ENCODE assay signal across 8 cellular contexts in the genomic region with DNA sequence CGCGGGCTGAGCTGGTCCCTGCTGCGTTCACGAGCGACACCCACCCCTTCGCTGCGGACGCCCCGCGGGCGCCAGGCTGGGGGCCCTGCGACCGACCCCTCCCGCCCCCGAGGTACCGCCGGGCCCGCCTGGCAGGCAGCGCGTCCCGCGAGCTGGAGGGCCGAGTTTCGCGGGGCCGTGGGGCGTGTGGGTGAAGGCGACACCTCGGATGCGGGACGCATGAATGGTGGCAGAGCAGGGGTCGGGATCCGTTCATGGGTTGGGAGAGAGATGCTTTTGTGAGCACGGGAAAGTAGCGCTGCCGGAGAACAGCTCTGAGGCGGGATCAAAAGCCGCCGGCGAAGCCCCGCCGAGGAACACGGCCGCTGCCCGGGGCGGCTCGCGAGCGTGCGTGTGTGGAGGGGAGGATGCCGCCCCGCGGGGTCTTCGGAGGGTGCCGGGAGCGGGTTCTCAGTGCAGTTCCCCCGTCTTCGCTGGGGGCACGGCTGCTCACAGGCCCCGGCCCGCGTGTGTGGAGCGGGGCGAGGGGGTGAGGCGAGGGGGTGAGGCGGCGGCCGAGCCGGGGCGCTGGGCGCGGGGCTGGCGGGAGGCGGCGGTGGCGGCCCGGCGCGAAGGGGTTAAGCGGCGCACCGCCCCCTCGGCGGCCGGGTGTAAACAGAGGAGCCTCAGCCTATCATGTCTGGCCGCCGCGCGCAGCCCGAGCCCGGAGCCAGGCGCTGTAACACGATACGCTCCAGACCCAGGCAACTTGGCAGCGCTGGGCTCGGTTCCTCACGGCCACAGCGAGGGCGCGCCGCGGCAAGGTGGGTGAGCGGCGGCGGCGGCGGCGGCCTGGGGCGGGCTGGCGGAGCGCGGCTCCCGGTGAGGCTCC.
DNase-seq lines count a peak whose midpoint lies in the region; ATAC-seq and TF ChIP-seq lines count a peak whose summit lies in the region.

No MANE protein-coding gene starts in this region.

- peaks cover 54% of the 10 kb centered on the region for H3K27me3 Mint-ChIP-seq in activated CD4-positive, alpha-beta memory T cell treated with anti-CD3 and anti-CD28 coated beads for 36 hours
- peaks cover 53 to 78% of the 10 kb centered on the region in 2 donors for H3K27me3 Mint-ChIP-seq in effector memory CD8-positive, alpha-beta T cell

- ATAC-seq in GM18508 (IDR thresholded peaks at IDR 0.05; ENCODE audit: insufficient read depth, unreplicated experiment) (peak; percentile 64), HG02885 (IDR thresholded peaks at IDR 0.05; ENCODE audit: poor library complexity, unreplicated experiment) (peak; percentile 71), GM19328 (IDR thresholded peaks at IDR 0.05; ENCODE audit: unreplicated experiment) (no peak)
- ATAC-seq in effector memory CD8-positive, alpha-beta T cell (replicated peaks), result peak; percentile 67

- peaks cover 15% of the 10 kb centered on the region for H3K4me1 Mint-ChIP-seq in activated CD4-positive, alpha-beta memory T cell treated with anti-CD3 and anti-CD28 coated beads for 36 hours (ENCODE audit: low read depth)
- peaks cover 3 to 8% of the 10 kb centered on the region in 2 donors for H3K4me1 Mint-ChIP-seq in effector memory CD8-positive, alpha-beta T cell (ENCODE audit: low read depth in 2 of 2)

- TF ChIP-seq POLR2A in lower leg skin (IDR thresholded peaks at IDR 0.05), result no peak

- peak overlapping the region; percentile 50 for H3K4me3 ChIP-seq in lower leg skin (ENCODE audit: low read depth, poor library complexity, severe bottlenecking)

- no peaks in the 10 kb centered on the region for H3K9me3 Mint-ChIP-seq in activated CD4-positive, alpha-beta memory T cell treated with anti-CD3 and anti-CD28 coated beads for 36 hours
- no peaks in the 10 kb centered on the region for H3K9me3 Mint-ChIP-seq in effector memory CD8-positive, alpha-beta T cell

- H3K36me3 Mint-ChIP-seq in activated CD4-positive, alpha-beta memory T cell treated with anti-CD3 and anti-CD28 coated beads for 36 hours, result peaks cover 2% of the 10 kb centered on the region
- H3K36me3 Mint-ChIP-seq in effector memory CD8-positive, alpha-beta T cell (ENCODE audit: insufficient read depth), result no peaks in the 10 kb centered on the region

- intact Hi-C loops in activated CD4-positive, alpha-beta memory T cell treated with anti-CD3 and anti-CD28 coated beads for 36 hours (cut with micrococcal nuclease), result loop anchor here (5.0 kb wide), 1 partner anchor 306 kb away; no protein-coding TSS in a partner anchor
- intact Hi-C loops in lower leg skin (cut with DNase I; ENCODE audit: low total_unique reads), result no loop called here

- 0 to 1% methylated on average over 17 to 25 of the region's 113 CpGs for WGBS in lower leg skin, 2 donors

- H3K4me3 Mint-ChIP-seq in activated CD4-positive, alpha-beta memory T cell treated with anti-CD3 and anti-CD28 coated beads for 36 hours, result peak overlapping the region; percentile 53
- H3K4me3 Mint-ChIP-seq in effector memory CD8-positive, alpha-beta T cell, result peak overlapping the region; percentile 37 to 68

- DNase-seq in NCI-H2029 treated with DMSO at 0.1 percent for 48 hours (lab: John Stamatoyannopoulos, UW) (peak; percentile 43), lower leg skin (ENCODE audit: low spot score in 2 of 2) (peak; percentile 74 to 96)
- DNase-seq in activated CD4-positive, alpha-beta memory T cell treated with anti-CD3 and anti-CD28 coated beads for 36 hours, result peak; percentile 37
- DNase-seq in effector memory CD8-positive, alpha-beta T cell, result no peak
- peak; percentile 14 to 26 for DNase-seq in stimulated activated CD4-positive, alpha-beta T cell treated with anti-CD3 and anti-CD28 coated beads, Interleukin-2, amount 100 ng/mL, for 48 hours

- CTCF ChIA-PET in activated CD4-positive, alpha-beta memory T cell treated with anti-CD3 and anti-CD28 coated beads for 36 hours (lab: Charles Lee), result interaction anchor here (0.5 kb wide), 1 partner anchor 9 kb away, joined by 3 read pairs; no protein-coding TSS in a partner anchor

- POLR2A ChIA-PET in activated CD4-positive, alpha-beta memory T cell treated with anti-CD3 and anti-CD28 coated beads for 36 hours (lab: Charles Lee), result no interaction called here

- TF ChIP-seq CTCF in lower leg skin (IDR thresholded peaks at IDR 0.05), result no peak

- no peak overlapping the region for H3K27ac Mint-ChIP-seq in activated CD4-positive, alpha-beta memory T cell treated with anti-CD3 and anti-CD28 coated beads for 36 hours
- H3K27ac Mint-ChIP-seq in effector memory CD8-positive, alpha-beta T cell, result peak overlapping the region in 1 of 2 donors; percentile 55

Comparison
In these comparisons a context has a peak if more than half of its experiments do, and no peak if none do; other contexts are left out.
1. DNase-seq: peak in NCI-H2029 treated with DMSO at 0.1 percent for 48 hours (single experiment), activated CD4-positive, alpha-beta memory T cell treated with anti-CD3 and anti-CD28 coated beads for 36 hours (single experiment), lower leg skin (2 of 2) and stimulated activated CD4-positive, alpha-beta T cell treated with anti-CD3 and anti-CD28 coated beads, Interleukin-2, amount 100 ng/mL, for 48 hours (2 of 2); none in effector memory CD8-positive, alpha-beta T cell (0 of 3).